In genomic region chr3:157180262-157180661, GRCh38 we compare ENCODE assay signal across 26 cellular contexts.
"Had no signal": no experiment of that assay in that cellular context is flagged by ENCODE, and none has a peak within 500 bp of the region (broad histone marks: within the 10 kb centered on the region; RNA-seq: fewer than 3 reads in every experiment).

No MANE protein-coding gene starts in this region.

- H3K27me3 ChIP-seq: colonic mucosa, esophagus muscularis mucosa, foreskin keratinocyte, gastrocnemius medialis, heart left ventricle had no signal

- DNase-seq: activated CD4-positive, alpha-beta T cell treated with anti-CD3 and anti-CD28 coated beads for 1 hour; activated CD4-positive, alpha-beta T cell treated with anti-CD3 and anti-CD28 coated beads for 4 hours; activated CD4-positive, alpha-beta T cell treated with anti-CD3 and anti-CD28 coated beads, Interleukin-2, amount 10 ng/mL, durations not matched to agents 7 days and 5 days; activated CD4-positive, alpha-beta T cell treated with anti-CD3 and anti-CD28 coated beads, Interleukin-2, amount 50 U/mL, for 48 hours; activated CD8-positive, alpha-beta memory T cell treated with anti-CD3 and anti-CD28 coated beads for 24 hours; activated CD8-positive, alpha-beta T cell treated with anti-CD3 and anti-CD28 coated beads for 36 hours; activated effector memory CD4-positive, alpha-beta T cell treated with Interleukin-2 at 50 U/mL for 16 hours; activated gamma-delta T cell treated with Interleukin-2 at 50 U/mL for 16 hours; activated naive CD4-positive, alpha-beta T cell treated with anti-CD3 and anti-CD28 coated beads, Interleukin-2, amount 50 U/mL, for 16 hours; activated naive CD4-positive, alpha-beta T cell treated with Interleukin-2 at 50 U/mL for 16 hours; activated T-cell treated with anti-CD3 and anti-CD28 coated beads, Interleukin-2, amount 50 U/mL, for 4 hours; amniotic stem cell; anterior cingulate cortex; colonic mucosa; effector CD8-positive, alpha-beta T cell; erythroblast; foreskin keratinocyte; gastrocnemius medialis; glutamatergic neuron; heart left ventricle; T-helper 2 cell had no signal

- H3K9me3 ChIP-seq: colonic mucosa, esophagus muscularis mucosa, gastrocnemius medialis had no signal

- FAIRE-seq: astrocyte had no signal

- H3K4me3 ChIP-seq: colonic mucosa, esophagus muscularis mucosa, gastrocnemius medialis, heart left ventricle had no signal

- H3K36me3 ChIP-seq: colonic mucosa, gastrocnemius medialis had no signal

- H3K4me1 ChIP-seq: colonic mucosa had no signal

- H3K27ac ChIP-seq: colonic mucosa, esophagus muscularis mucosa, foreskin keratinocyte, gastrocnemius medialis, heart left ventricle, VCaP had no signal

- ATAC-seq: activated CD8-positive, alpha-beta T cell treated with anti-CD3 and anti-CD28 coated beads for 36 hours; activated T-cell treated with anti-CD3 and anti-CD28 coated beads, Interleukin-2, amount 50 U/mL, for 4 hours; activated T-helper 17 cell treated with anti-CD3 and anti-CD28 coated beads, Interleukin-2, amount 50 U/mL, for 72 hours; foreskin keratinocyte; gastrocnemius medialis; heart left ventricle; WTC11 had no signal
